Comparison of ENCODE assay signal across 8 cellular contexts in genomic region chr7:141071260-141071854, GRCh38. TPM values are rescaled to one million over a fixed set of nuclear protein-coding genes. Genes with fewer than 3 reads are reported as not detected.
DNase-seq lines count a peak whose midpoint lies in the region; ATAC-seq and TF ChIP-seq lines count a peak whose summit lies in the region.

No MANE protein-coding gene starts in this region.

- H3K4me1 ChIP-seq in osteoblast (ENCODE audit: insufficient read depth, low read length): peaks cover 13% of the 10 kb centered on the region

- H3K4me2 ChIP-seq in osteoblast (ENCODE audit: insufficient read depth, low read length): peak overlapping the region; percentile 92

- no peaks in the 10 kb centered on the region for H3K36me3 ChIP-seq in osteoblast (ENCODE audit: insufficient read depth, low read length)

- peaks cover 47% of the 10 kb centered on the region for H3K27me3 ChIP-seq in osteoblast (ENCODE audit: insufficient read depth, low read length)

- TF ChIP-seq CTCF in osteoblast (IDR thresholded peaks at IDR 0.05; ENCODE audit: extremely low read depth, low read depth, low read length): no peak

- no peak for ATAC-seq in GM21786 (IDR thresholded peaks at IDR 0.05; ENCODE audit: unreplicated experiment)

- no peaks in the 10 kb centered on the region for H3K9me3 ChIP-seq in osteoblast (ENCODE audit: low read depth, low read length)

- H3K27ac ChIP-seq in osteoblast (ENCODE audit: low read depth, low read length): no peak overlapping the region

- DNase-seq in activated gamma-delta T cell treated with Interleukin-2 at 50 U/mL for 16 hours (peak; percentile 25), activated gamma-delta T cell (lab: John Stamatoyannopoulos, UW) (no peak), NCI-H526 treated with DMSO at 0.1 percent for 48 hours (lab: John Stamatoyannopoulos, UW) (peak; percentile 84), germinal center (ENCODE audit: low spot score) (peak; percentile 6), osteoblast (ENCODE audit: insufficient read length, low spot score, missing footprints) (peak; percentile 80), SIG-M5 (lab: John Stamatoyannopoulos, UW) (no peak)
- peak; percentile 18 for DNase-seq in activated effector memory CD4-positive, alpha-beta T cell treated with Interleukin-2 at 50 U/mL for 16 hours

- peak overlapping the region; percentile 63 for H3K4me3 ChIP-seq in osteoblast (ENCODE audit: insufficient read depth, low read length)

- no peaks in the 10 kb centered on the region for H3K79me2 ChIP-seq in osteoblast (ENCODE audit: insufficient read depth, low read length)

- H2AFZ ChIP-seq in osteoblast (ENCODE audit: low read length): peak overlapping the region; percentile 33

- H4K20me1 ChIP-seq in osteoblast (ENCODE audit: insufficient read depth, low read length): no peaks in the 10 kb centered on the region

RNA-seq across cellular contexts. Expression of gene TMEM178B, which starts 2.5 kb away (rescaled TPM):
- total RNA-seq in osteoblast: 1.1 and 2.1 TPM in 2 replicates

RNA-seq across cellular contexts. Expression of gene MRPS33, which starts 56.6 kb away (rescaled TPM):
- 23.2 and 29.5 TPM in 2 replicates for total RNA-seq in osteoblast

Comparison
In these comparisons a context has a peak if more than half of its experiments do, and no peak if none do; other contexts are left out.
1. DNase-seq: peak in activated gamma-delta T cell treated with Interleukin-2 at 50 U/mL for 16 hours (single experiment), NCI-H526 treated with DMSO at 0.1 percent for 48 hours (single experiment), activated effector memory CD4-positive, alpha-beta T cell treated with Interleukin-2 at 50 U/mL for 16 hours (single experiment), germinal center (single experiment) and osteoblast (single experiment); none in activated gamma-delta T cell (single experiment) and SIG-M5 (single experiment).